Comparison of ENCODE assay signal across 11 cellular contexts in genomic region chr9:116450378-116451139, GRCh38.
DNase-seq lines count a peak whose midpoint lies in the region; ATAC-seq, FAIRE-seq and TF ChIP-seq lines count a peak whose summit lies in the region.
"Had no signal": no experiment of that assay in that cellular context is flagged by ENCODE, and none has a peak within 500 bp of the region (broad histone marks: within the 10 kb centered on the region; RNA-seq: fewer than 3 reads in every experiment).

No MANE protein-coding gene starts in this region.

- no peaks in the 10 kb centered on the region for H3K79me1 ChIP-seq in H1 (ENCODE audit: low read depth, low read length)

- no peak overlapping the region; the same call in 1 of the 2 replicates for H2BK20ac ChIP-seq in H1 (ENCODE audit: low read length)

- H4K8ac ChIP-seq in H1 (ENCODE audit: extremely low read depth, insufficient read depth, low read length): no peak overlapping the region

- no peak overlapping the region for H2BK5ac ChIP-seq in H1 (ENCODE audit: low read depth, low read length)

- no TSS peak for BruUV-seq in MCF 10A (replicated peaks; lab: Mats Ljungman, UMichigan)

- H3K23me2 ChIP-seq in H1 (ENCODE audit: low read depth, low read length): no peaks in the 10 kb centered on the region

- no peak for TF ChIP-seq CTCF in MCF 10A (IDR thresholded peaks at IDR 0.05; ENCODE audit: unreplicated experiment)
- TF ChIP-seq CTCF in breast epithelium (IDR thresholded peaks at IDR 0.05): no peak
- no peak for TF ChIP-seq CTCF in H1 (IDR thresholded peaks at IDR 0.05; ENCODE audit: control extremely low read depth in 1 of 3, insufficient read depth in 1 of 3, low read depth in 1 of 3, low read length in 3 of 3)
- no peak for TF ChIP-seq CTCF in type B pancreatic cell (conservative IDR thresholded peaks at IDR 0.05)
- TF ChIP-seq CTCF in endodermal cell (conservative IDR thresholded peaks at IDR 0.05): no peak

- no peaks in the 10 kb centered on the region for H3K4me1 ChIP-seq in breast epithelium
- H3K4me1 ChIP-seq in H1 (replicated peaks in 1 of 4; ENCODE audit: control insufficient read depth in 3 of 4, insufficient read depth in 4 of 4, low read length in 3 of 4): peaks cover 0 to 3% (median 0%) of the 10 kb centered on the region in 4 experiments; a peak in 1 of 7 replicates
- H3K4me1 ChIP-seq in endodermal cell (ENCODE audit: control insufficient read depth, insufficient read depth, low read length): no peaks in the 10 kb centered on the region

- H2AFZ ChIP-seq in H1 (ENCODE audit: low read length): no peak overlapping the region

- no peak overlapping the region for H2BK15ac ChIP-seq in H1 (ENCODE audit: low read length)

- no peak overlapping the region for H2BK12ac ChIP-seq in H1 (ENCODE audit: low read depth, low read length)

- H3K18ac ChIP-seq in H1 (ENCODE audit: extremely low read depth, low read length): peak overlapping the region; percentile 4; the same call in 1 of the 2 replicates

- H3K9me3 ChIP-seq in breast epithelium (no peaks in the 10 kb centered on the region), H1 (ENCODE audit: insufficient read depth in 2 of 2, low read depth in 1 of 2, low read length in 1 of 2) (no peaks in the 10 kb centered on the region), endodermal cell (ENCODE audit: control insufficient read depth, low read length) (no peaks in the 10 kb centered on the region)

- no peak for TF ChIP-seq POLR2A in breast epithelium (IDR thresholded peaks at IDR 0.05)
- no peak for TF ChIP-seq POLR2A in H1 (IDR thresholded peaks at IDR 0.05; ENCODE audit: control extremely low read depth in 1 of 2, low read depth in 2 of 2, low read length in 2 of 2)

- no peak overlapping the region for H3K23ac ChIP-seq in H1 (ENCODE audit: insufficient read length)

- FAIRE-seq in H1 (lab: Jason Lieb, UNC): no peak

- H3K27ac Mint-ChIP-seq in MCF 10A (ENCODE audit: low read depth, unreplicated experiment): no peak overlapping the region
- H3K27ac Mint-ChIP-seq in type B pancreatic cell: peak overlapping the region; percentile 46
- no peak overlapping the region for H3K27ac Mint-ChIP-seq in endodermal cell
- H3K27ac Mint-ChIP-seq: stimulated activated naive CD8-positive, alpha-beta T cell treated with anti-CD3 and anti-CD28 coated beads, Interleukin-15, Interleukin-2, amounts not matched to agents 100 ng/mL and 50 ng/mL, for 24 hours had no signal

- no peak for TF ChIP-seq RAD21 in H1 (IDR thresholded peaks at IDR 0.05 in 1 of 2, conservative IDR thresholded peaks at IDR 0.05 in 1 of 2; ENCODE audit: low read depth in 2 of 2, low read length in 2 of 2)

- no peak overlapping the region for H2AK5ac ChIP-seq in H1 (ENCODE audit: low read depth, low read length)

- DNase-seq in MCF 10A (ENCODE audit: unreplicated experiment) (peak; percentile 65), breast epithelium (ENCODE audit: low spot score in 2 of 2) (no peak), H1 (ENCODE audit: low read depth in 1 of 2, low spot score in 2 of 2) (no peak), type B pancreatic cell (ENCODE audit: extremely low spot score, unreplicated experiment) (no peak), RPMI8226 (no peak), endodermal cell (no peak)
- DNase-seq: Karpas-422, left colon had no signal

- POLR2A ChIA-PET in MCF 10A (lab: Yijun Ruan, JAX): no interaction called here
- POLR2A ChIA-PET in H1 (lab: Charles Lee; ENCODE audit: partially characterized antibody): no interaction called here

- peak overlapping the region; percentile 25 for H4K91ac ChIP-seq in H1 (replicated peaks; ENCODE audit: insufficient read length, low read length)

- ATAC-seq in HG03280 (IDR thresholded peaks at IDR 0.05; ENCODE audit: unreplicated experiment) (peak; percentile 66), HG02840 (IDR thresholded peaks at IDR 0.05; ENCODE audit: low FRiP score, unreplicated experiment) (no peak)
- ATAC-seq: left colon had no signal

- no peak overlapping the region for H3K14ac ChIP-seq in H1 (ENCODE audit: insufficient read length)

- H3K27me3 Mint-ChIP-seq in MCF 10A (ENCODE audit: insufficient read depth, unreplicated experiment) (no peaks in the 10 kb centered on the region), type B pancreatic cell (no peaks in the 10 kb centered on the region), endodermal cell (ENCODE audit: insufficient read depth) (peaks cover 11% of the 10 kb centered on the region)
- H3K27me3 Mint-ChIP-seq: stimulated activated naive CD8-positive, alpha-beta T cell treated with anti-CD3 and anti-CD28 coated beads, Interleukin-15, Interleukin-2, amounts not matched to agents 100 ng/mL and 50 ng/mL, for 24 hours had no signal

- H4K20me1 ChIP-seq in H1 (replicated peaks in 1 of 2; ENCODE audit: control insufficient read depth in 1 of 2, insufficient read depth in 2 of 2, low read length in 2 of 2): no peaks in the 10 kb centered on the region

- no peak overlapping the region for H4K5ac ChIP-seq in H1 (ENCODE audit: insufficient read length, low read depth, low read length)

- H3K4ac ChIP-seq in H1 (replicated peaks; ENCODE audit: insufficient read length, low read depth, low read length): no peak overlapping the region

- H3K56ac ChIP-seq in H1 (replicated peaks; ENCODE audit: insufficient read length, low read depth, low read length): no peak overlapping the region

- intact Hi-C loops in MCF 10A (cut with micrococcal nuclease) (no loop called here), breast epithelium (cut with DNase I; ENCODE audit: low total_unique reads) (no loop called here)

- H3K9ac ChIP-seq in H1 (replicated peaks in 1 of 4; ENCODE audit: extremely low read depth in 1 of 4, low read depth in 3 of 4, low read length in 3 of 4): no peak overlapping the region; a peak in 1 of 7 replicates
- no peak overlapping the region for H3K9ac ChIP-seq in endodermal cell (ENCODE audit: extremely low read depth, low read length, poor library complexity, severe bottlenecking)

- H3K27ac ChIP-seq in breast epithelium: no peak overlapping the region
- H3K27ac ChIP-seq in H1 (ENCODE audit: low read depth, low read length): no peak overlapping the region
- H3K27ac ChIP-seq in endodermal cell (ENCODE audit: low read depth, low read length): no peak overlapping the region

- H3K79me2 ChIP-seq in H1 (ENCODE audit: control insufficient read depth in 1 of 2, insufficient read depth in 2 of 2, low read length in 2 of 2): no peaks in the 10 kb centered on the region

- TF ChIP-seq EP300 in H1 (IDR thresholded peaks at IDR 0.05; ENCODE audit: borderline replicate concordance in 1 of 2, low read depth in 2 of 2, low read length in 2 of 2): no peak

- no peaks in the 10 kb centered on the region for H3K36me3 Mint-ChIP-seq in MCF 10A (ENCODE audit: insufficient read depth, unreplicated experiment)
- H3K36me3 Mint-ChIP-seq in type B pancreatic cell: no peaks in the 10 kb centered on the region
- H3K36me3 Mint-ChIP-seq in endodermal cell (ENCODE audit: low read depth): no peaks in the 10 kb centered on the region

- no peaks in the 10 kb centered on the region for H3K36me3 ChIP-seq in breast epithelium
- no peaks in the 10 kb centered on the region for H3K36me3 ChIP-seq in H1 (ENCODE audit: control insufficient read depth in 2 of 4, insufficient read depth in 4 of 4, low read length in 3 of 4)
- H3K36me3 ChIP-seq in endodermal cell (ENCODE audit: control insufficient read depth, insufficient read depth, low read length): no peaks in the 10 kb centered on the region

- WGBS in H1 (ENCODE audit: extremely low coverage in 1 of 2, insufficient coverage in 1 of 2, insufficient read length in 1 of 2, insufficient replicate concordance in 2 of 2, low coverage in 1 of 2, low lambda C conversion rate in 2 of 2, missing lambda C conversion rate in 1 of 2), 2 experiments: 81% methylated on average over 3 of the region's 3 CpGs; no CpG with 5 or more reads in 1 of the 2 experiments
- 87 to 89% methylated on average over 3 of the region's 3 CpGs for WGBS in endodermal cell (ENCODE audit: insufficient coverage in 1 of 2, insufficient read length in 1 of 2), 2 experiments

- H3K27me3 ChIP-seq in breast epithelium (no peaks in the 10 kb centered on the region), H1 (replicated peaks in 1 of 4; ENCODE audit: control insufficient read depth in 3 of 4, extremely low read depth in 1 of 4, insufficient read depth in 3 of 4, low read length in 3 of 4) (no peaks in the 10 kb centered on the region), endodermal cell (ENCODE audit: control insufficient read depth, insufficient read depth, low read length, poor library complexity, severe bottlenecking) (no peaks in the 10 kb centered on the region)

- H3K4me3 ChIP-seq in breast epithelium (no peak overlapping the region), H1 (ENCODE audit: extremely low read depth in 1 of 4, insufficient read depth in 2 of 4, low read depth in 3 of 4, low read length in 4 of 4) (no peak overlapping the region), endodermal cell (ENCODE audit: low read length) (no peak overlapping the region)

- H3K4me1 Mint-ChIP-seq in MCF 10A (ENCODE audit: insufficient read depth, unreplicated experiment) (no peaks in the 10 kb centered on the region), type B pancreatic cell (ENCODE audit: unreplicated experiment) (peaks cover 19% of the 10 kb centered on the region), endodermal cell (peaks cover 6% of the 10 kb centered on the region)

- CTCF ChIA-PET in MCF 10A (lab: Yijun Ruan, JAX): no interaction called here
- CTCF ChIA-PET in H1 (lab: Charles Lee; ENCODE audit: partially characterized antibody): interaction anchor here (0.7 to 1.3 kb wide), 2 partner anchors 44 to 45 kb away, joined by 3 read pairs; no protein-coding TSS in a partner anchor

- H3K4me2 ChIP-seq in H1 (ENCODE audit: insufficient read depth in 1 of 2, low read depth in 2 of 2, low read length in 2 of 2): no peak overlapping the region

- no peak overlapping the region for H2BK120ac ChIP-seq in H1 (replicated peaks; ENCODE audit: low read depth, low read length)

- H3K9me3 Mint-ChIP-seq in MCF 10A (ENCODE audit: unreplicated experiment) (no peaks in the 10 kb centered on the region), type B pancreatic cell (no peaks in the 10 kb centered on the region), endodermal cell (peaks cover 4% of the 10 kb centered on the region)
- H3K9me3 Mint-ChIP-seq: stimulated activated naive CD8-positive, alpha-beta T cell treated with anti-CD3 and anti-CD28 coated beads, Interleukin-15, Interleukin-2, amounts not matched to agents 100 ng/mL and 50 ng/mL, for 24 hours had no signal

- no peak overlapping the region for H3K4me3 Mint-ChIP-seq in MCF 10A (ENCODE audit: unreplicated experiment)
- H3K4me3 Mint-ChIP-seq in type B pancreatic cell: no peak overlapping the region
- no peak overlapping the region for H3K4me3 Mint-ChIP-seq in endodermal cell
- H3K4me3 Mint-ChIP-seq: stimulated activated naive CD8-positive, alpha-beta T cell treated with anti-CD3 and anti-CD28 coated beads, Interleukin-15, Interleukin-2, amounts not matched to agents 100 ng/mL and 50 ng/mL, for 24 hours had no signal

TF ChIP-seq in H1, 55 proteins besides CTCF, POLR2A, EP300 and RAD21 (continues in another document):
- no peak for TF ChIP-seq SAP30 (IDR thresholded peaks at IDR 0.05; ENCODE audit: insufficient read depth, insufficient replicate concordance, low read length)
- no peak for TF ChIP-seq CHD2 (IDR thresholded peaks at IDR 0.05; ENCODE audit: low read length)
- 0 out of 2 replicates have a peak, but pooled peaks have one; percentile 34 for TF ChIP-seq KDM1A (IDR thresholded peaks at IDR 0.05; ENCODE audit: borderline replicate concordance, low read length)
- no peak for TF ChIP-seq NRF1 (IDR thresholded peaks at IDR 0.05; ENCODE audit: low read depth, low read length)
